Comparison of ENCODE assay signal across 8 cellular contexts in the genomic region with DNA sequence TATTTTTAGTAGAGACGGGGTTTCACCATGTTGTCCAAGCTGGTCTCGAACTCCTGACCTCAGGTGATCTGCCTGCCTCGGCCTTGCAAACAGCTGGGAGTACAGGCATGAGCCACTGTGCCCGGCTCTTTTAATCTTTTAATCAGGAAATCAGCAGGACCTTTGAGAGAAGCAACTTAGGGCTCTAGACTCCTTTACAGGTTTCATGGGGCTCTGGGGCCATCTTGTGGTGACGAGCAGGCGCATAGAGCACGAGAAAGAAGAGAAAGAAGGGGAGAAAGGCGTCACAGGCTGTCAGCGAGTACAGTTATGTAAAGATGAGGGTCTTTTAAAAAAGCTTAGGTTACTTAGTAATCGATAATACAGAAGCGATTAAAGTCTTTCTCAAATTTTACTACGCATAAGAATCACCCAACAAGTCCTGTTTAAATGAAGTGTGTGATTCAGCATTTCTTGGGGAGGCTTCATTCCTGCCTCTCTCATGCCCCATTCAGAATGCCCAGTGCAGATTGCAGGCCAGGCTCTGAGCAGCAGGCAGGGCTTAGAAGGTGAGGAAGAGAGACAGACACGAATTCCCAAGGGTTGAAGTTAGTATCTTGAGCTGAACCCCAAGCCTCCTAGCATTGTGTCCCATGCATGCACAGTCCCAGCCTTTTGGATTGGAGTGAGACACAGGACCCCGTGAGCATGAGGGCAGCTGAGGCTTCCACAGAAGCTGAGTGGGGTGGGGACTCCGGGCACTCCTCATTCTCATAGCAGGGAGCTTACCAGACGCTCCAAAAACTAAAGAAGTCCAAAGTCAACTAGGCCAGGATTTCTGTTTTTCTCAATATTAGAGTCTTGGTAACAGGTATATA. TPM values are rescaled to one million over a fixed set of nuclear protein-coding genes. Genes with fewer than 3 reads are reported as not detected.
A peak's percentile ranks its signal among the peaks of the same experiment; 100 is the strongest.
DNase-seq lines count a peak whose midpoint lies in the region; ATAC-seq and TF ChIP-seq lines count a peak whose summit lies in the region.

No MANE protein-coding gene starts in this region.

- CTCF ChIA-PET in A673 (lab: Charles Lee): interaction anchor here (1.2 kb wide), 1 partner anchor 116 kb away, joined by 4 read pairs; no protein-coding TSS in a partner anchor

- H3K27ac ChIP-seq in A673 (ENCODE audit: low read depth, low read length, poor library complexity, severe bottlenecking) (no peak overlapping the region), coronary artery (peak overlapping the region in 1 of 2 donors; percentile 19), left lung (no peak overlapping the region)

- TF ChIP-seq CTCF in A673 (conservative IDR thresholded peaks at IDR 0.05; ENCODE audit: low read depth, low read length) (peak; percentile 88), GM12875 (IDR thresholded peaks at IDR 0.05; ENCODE audit: borderline replicate concordance, insufficient read depth, low read depth, low read length) (peak; percentile 63), WI38 (IDR thresholded peaks at IDR 0.05; ENCODE audit: low read depth, low read length) (peak; percentile 88), coronary artery (IDR thresholded peaks at IDR 0.05) (peak; percentile 47), left lung (IDR thresholded peaks at IDR 0.05) (peak; percentile 52 to 58)

- H3K27me3 ChIP-seq in A673 (replicated peaks; ENCODE audit: insufficient read depth, low read depth, low read length, poor library complexity) (no peaks in the 10 kb centered on the region), left lung (no peaks in the 10 kb centered on the region)

- DNase-seq in A673 (ENCODE audit: low spot score): peak; percentile 90
- peak; percentile 71 for DNase-seq in NCI-H2029 (lab: John Stamatoyannopoulos, UW)
- DNase-seq in coronary artery (ENCODE audit: low spot score): no peak
- no peak for DNase-seq in left lung
- peak; percentile 24 for DNase-seq in stimulated activated CD8-positive, alpha-beta memory T cell treated with anti-CD3 and anti-CD28 coated beads, Interleukin-7, amount 100 ng/mL, for 24 hours (ENCODE audit: low read depth)

- no peak overlapping the region for H3K4me3 ChIP-seq in A673 (ENCODE audit: low read depth, low read length, poor library complexity, severe bottlenecking)
- no peak overlapping the region for H3K4me3 ChIP-seq in GM12875 (ENCODE audit: low read depth, low read length)
- H3K4me3 ChIP-seq in WI38 (ENCODE audit: low read depth, low read length): no peak overlapping the region
- H3K4me3 ChIP-seq in coronary artery: no peak overlapping the region
- no peak overlapping the region for H3K4me3 ChIP-seq in left lung

- H3K9me3 ChIP-seq in A673 (ENCODE audit: low read depth, low read length, poor library complexity, severe bottlenecking) (peaks cover 6% of the 10 kb centered on the region), left lung (no peaks in the 10 kb centered on the region)

- no TSS peak for BruUV-seq in A673 (replicated peaks; lab: Mats Ljungman, UMichigan)

- ATAC-seq in HG02973 (IDR thresholded peaks at IDR 0.05; ENCODE audit: unreplicated experiment) (peak; percentile 84), left lung (peak; percentile 74)

- no peaks in the 10 kb centered on the region for H3K4me1 ChIP-seq in A673 (ENCODE audit: insufficient read depth, low read length, poor library complexity, severe bottlenecking)
- H3K4me1 ChIP-seq in left lung: peaks cover 6 to 7% of the 10 kb centered on the region in 2 donors

- intact Hi-C loops in A673 (cut with micrococcal nuclease; ENCODE audit: unreplicated experiment) (loop anchor here (1.0 to 5.0 kb wide), 3 partner anchors 115 to 421 kb away; no protein-coding TSS in a partner anchor), left lung (cut with DNase I) (no loop called here)

- POLR2A ChIA-PET in A673 (lab: Charles Lee; ENCODE audit: low non-redundant PET): no interaction called here

- H3K36me3 ChIP-seq in A673 (ENCODE audit: insufficient read depth, low read length, poor library complexity, severe bottlenecking): no peaks in the 10 kb centered on the region
- H3K36me3 ChIP-seq in left lung: no peaks in the 10 kb centered on the region

RNA-seq across cellular contexts. Expression of a gene that starts 23.6 kb away (rescaled TPM):
- total RNA-seq in A673 (2021) (206 and 232 TPM in 2 replicates), left lung (10 to 100 TPM; 44.9 to 70.0 TPM)

Comparison
In these comparisons a context has a peak if more than half of its experiments do, and no peak if none do; other contexts are left out.
1. DNase-seq: peak in A673 (single experiment), NCI-H2029 (single experiment) and stimulated activated CD8-positive, alpha-beta memory T cell treated with anti-CD3 and anti-CD28 coated beads, Interleukin-7, amount 100 ng/mL, for 24 hours (single experiment); none in coronary artery (single experiment) and left lung (0 of 2).
2. Peak in every context shown above with its lines, with median percentiles within 50 percentile points of each other: CTCF ChIP-seq.